In the genomic region with DNA sequence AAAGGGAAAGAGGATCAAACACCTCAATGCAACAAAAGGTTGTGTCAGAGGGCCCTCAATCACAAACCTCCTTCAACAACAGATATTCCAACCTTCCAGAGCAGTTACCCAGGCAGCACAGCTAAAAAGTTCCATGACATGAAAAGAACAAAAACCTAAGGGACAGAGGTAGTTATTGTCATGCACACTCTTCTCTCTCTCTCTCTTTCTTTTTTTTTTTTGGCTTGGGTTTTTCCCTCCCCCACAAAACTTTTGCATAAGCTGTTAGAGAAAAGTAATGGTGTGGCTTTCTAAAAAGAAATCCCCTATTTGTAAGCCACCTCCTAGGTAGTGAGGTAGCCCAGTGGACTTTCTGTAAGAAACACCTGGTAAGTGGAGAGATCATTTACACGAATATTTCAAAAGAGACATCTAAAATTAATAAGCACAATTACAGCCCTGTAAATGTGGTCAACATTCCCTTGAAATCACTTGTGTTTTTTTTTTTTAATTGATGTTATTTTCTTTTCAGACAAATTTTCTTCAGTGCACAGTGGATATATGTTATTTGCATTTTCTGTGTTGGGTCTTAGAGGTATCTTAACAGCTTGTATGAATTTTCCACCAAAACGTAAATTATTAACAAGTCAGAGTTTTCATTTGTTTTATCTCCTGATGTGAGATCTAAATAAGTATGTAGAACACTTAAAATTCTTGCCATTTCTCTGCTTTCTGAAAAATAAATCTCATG, we compare ENCODE assay signal across 9 cellular contexts. TPM values are rescaled to one million over a fixed set of nuclear protein-coding genes. Genes with fewer than 3 reads are reported as not detected.
DNase-seq lines count a peak whose midpoint lies in the region; ATAC-seq and TF ChIP-seq lines count a peak whose summit lies in the region.
"Had no signal": no experiment of that assay in that cellular context is flagged by ENCODE, and none has a peak within 500 bp of the region (broad histone marks: within the 10 kb centered on the region; RNA-seq: fewer than 3 reads in every experiment).

No MANE protein-coding gene starts in this region.

- peak overlapping the region; percentile 48 for H3K27ac Mint-ChIP-seq in activated T-cell treated with anti-CD3 and anti-CD28 coated beads, Interleukin-2, amount 50 U/mL, for 24 hours
- peak overlapping the region; percentile 67 for H3K27ac Mint-ChIP-seq in activated T-helper 2 cell treated with anti-CD3 and anti-CD28 coated beads, Interferon-gamma antibody, Interleukin-2, Interleukin-4, amounts not matched to agents 10 μg/mL and 5 μg/mL and 100 μg/mL, durations not matched to agents 14 hours and 24 hours and 36 hours

- no peak for TF ChIP-seq CTCF in mucosa of descending colon (IDR thresholded peaks at IDR 0.05)

- intact Hi-C loops in activated T-helper 2 cell treated with anti-CD3 and anti-CD28 coated beads, Interferon-gamma antibody, Interleukin-2, Interleukin-4, amounts not matched to agents 10 μg/mL and 5 μg/mL and 100 μg/mL, durations not matched to agents 14 hours and 24 hours and 36 hours (cut with micrococcal nuclease), result loop anchor here (2.0 kb wide), 1 partner anchor 17 kb away; no protein-coding TSS in a partner anchor
- intact Hi-C loops in mucosa of descending colon (cut with DNase I, micrococcal nuclease), result no loop called here

- no peak overlapping the region for H3K4me3 ChIP-seq in mucosa of descending colon

- ATAC-seq in HG02884 (IDR thresholded peaks at IDR 0.05; ENCODE audit: unreplicated experiment) (peak; percentile 87), mucosa of descending colon (no peak)

- no peaks in the 10 kb centered on the region for H3K36me3 ChIP-seq in mucosa of descending colon (ENCODE audit: low read depth)

- no peak for DNase-seq in activated T-cell treated with anti-CD3 and anti-CD28 coated beads, Interleukin-2, amount 50 U/mL, for 24 hours
- DNase-seq in activated T-cell treated with anti-CD3 and anti-CD28 coated beads for 4 hours, result no peak
- no peak for DNase-seq in activated T-helper 2 cell treated with anti-CD3 and anti-CD28 coated beads, Interferon-gamma antibody, Interleukin-2, Interleukin-4, amounts not matched to agents 10 μg/mL and 5 μg/mL and 100 μg/mL, durations not matched to agents 14 hours and 24 hours and 36 hours (ENCODE audit: low spot score)
- DNase-seq in substantia nigra (lab: John Stamatoyannopoulos, UW), result no peak
- DNase-seq in mucosa of descending colon, result no peak
- DNase-seq in NCI-H774 (lab: John Stamatoyannopoulos, UW), result no peak
- DNase-seq in COLO829 (ENCODE audit: low spot score), result no peak

- peak overlapping the region; percentile 9 for H3K4me3 Mint-ChIP-seq in activated T-cell treated with anti-CD3 and anti-CD28 coated beads, Interleukin-2, amount 50 U/mL, for 24 hours
- H3K4me3 Mint-ChIP-seq in activated T-helper 2 cell treated with anti-CD3 and anti-CD28 coated beads, Interferon-gamma antibody, Interleukin-2, Interleukin-4, amounts not matched to agents 10 μg/mL and 5 μg/mL and 100 μg/mL, durations not matched to agents 14 hours and 24 hours and 36 hours (ENCODE audit: low read depth), result peak overlapping the region; percentile 13

- no peaks in the 10 kb centered on the region for H3K4me1 ChIP-seq in mucosa of descending colon (ENCODE audit: low read depth)

- no peaks in the 10 kb centered on the region for H3K36me3 Mint-ChIP-seq in activated T-cell treated with anti-CD3 and anti-CD28 coated beads, Interleukin-2, amount 50 U/mL, for 24 hours (ENCODE audit: low read depth)
- peaks cover 26% of the 10 kb centered on the region for H3K36me3 Mint-ChIP-seq in activated T-helper 2 cell treated with anti-CD3 and anti-CD28 coated beads, Interferon-gamma antibody, Interleukin-2, Interleukin-4, amounts not matched to agents 10 μg/mL and 5 μg/mL and 100 μg/mL, durations not matched to agents 14 hours and 24 hours and 36 hours (ENCODE audit: low read depth)

- peak overlapping the region; percentile 92 for H3K27ac ChIP-seq in substantia nigra (ENCODE audit: low read depth, low read length, poor library complexity, severe bottlenecking)
- H3K27ac ChIP-seq: HL-60 had no signal

- H3K9me3 Mint-ChIP-seq in activated T-cell treated with anti-CD3 and anti-CD28 coated beads, Interleukin-2, amount 50 U/mL, for 24 hours, result no peaks in the 10 kb centered on the region
- no peaks in the 10 kb centered on the region for H3K9me3 Mint-ChIP-seq in activated T-helper 2 cell treated with anti-CD3 and anti-CD28 coated beads, Interferon-gamma antibody, Interleukin-2, Interleukin-4, amounts not matched to agents 10 μg/mL and 5 μg/mL and 100 μg/mL, durations not matched to agents 14 hours and 24 hours and 36 hours

- H3K27me3 Mint-ChIP-seq in activated T-cell treated with anti-CD3 and anti-CD28 coated beads, Interleukin-2, amount 50 U/mL, for 24 hours, result peaks cover 2% of the 10 kb centered on the region
- H3K27me3 Mint-ChIP-seq in activated T-helper 2 cell treated with anti-CD3 and anti-CD28 coated beads, Interferon-gamma antibody, Interleukin-2, Interleukin-4, amounts not matched to agents 10 μg/mL and 5 μg/mL and 100 μg/mL, durations not matched to agents 14 hours and 24 hours and 36 hours (ENCODE audit: low read depth), result peaks cover 2% of the 10 kb centered on the region

- peaks cover 17% of the 10 kb centered on the region for H3K4me1 Mint-ChIP-seq in activated T-cell treated with anti-CD3 and anti-CD28 coated beads, Interleukin-2, amount 50 U/mL, for 24 hours (ENCODE audit: low read depth)
- H3K4me1 Mint-ChIP-seq in activated T-helper 2 cell treated with anti-CD3 and anti-CD28 coated beads, Interferon-gamma antibody, Interleukin-2, Interleukin-4, amounts not matched to agents 10 μg/mL and 5 μg/mL and 100 μg/mL, durations not matched to agents 14 hours and 24 hours and 36 hours (ENCODE audit: low read depth), result peaks cover 20% of the 10 kb centered on the region

- no peaks in the 10 kb centered on the region for H3K9me3 ChIP-seq in mucosa of descending colon

RNA-seq across cellular contexts. Expression of a gene that starts 48.4 kb away (rescaled TPM):
- 50.9 and 53.2 TPM in 2 replicates for total RNA-seq in activated T-helper 2 cell treated with anti-CD3 and anti-CD28 coated beads, Interferon-gamma antibody, Interleukin-2, Interleukin-4, amounts not matched to agents 10 μg/mL and 5 μg/mL and 100 μg/mL, durations not matched to agents 14 hours and 24 hours and 36 hours
- total RNA-seq in mucosa of descending colon, result 10 to 100 TPM; 19.0 to 80.1 (median 48.6) TPM
